ENCODE assay signal across 15 cellular contexts in genomic region chr12:117028254-117028653, GRCh38.
"Had no signal": no experiment of that assay in that cellular context is flagged by ENCODE, and none has a peak within 500 bp of the region (broad histone marks: within the 10 kb centered on the region; RNA-seq: fewer than 3 reads in every experiment).

No MANE protein-coding gene starts in this region.

- H3K27ac ChIP-seq: brain microvascular endothelial cell, epithelial cell of prostate, pancreas, SJSA1, transverse colon had no signal

- H3K27me3 ChIP-seq: pancreas had no signal

- H3K9me3 Mint-ChIP-seq: activated naive CD4-positive, alpha-beta T cell treated with anti-CD3 and anti-CD28 coated beads, Interleukin-2, amount 50 U/mL, for 24 hours; activated T-helper 2 cell treated with anti-CD3 and anti-CD28 coated beads, Interferon-gamma antibody, Interleukin-2, Interleukin-4, amounts not matched to agents 10 μg/mL and 5 μg/mL and 100 μg/mL, durations not matched to agents 14 hours and 24 hours and 36 hours; central memory CD8-positive, alpha-beta T cell; immature natural killer cell; stimulated activated memory B cell treated with anti-CD40 and anti-IgM and Interleukin-4, amounts not matched to agents 10 μg/mL and 1 μg/mL and 100 μg/mL, for 72 hours; T-helper 2 cell treated with Interferon-gamma antibody and Interleukin-4, amounts not matched to agents 5 μg/mL and 100 μg/mL, for 36 hours had no signal

- H3K4me3 Mint-ChIP-seq: activated naive CD4-positive, alpha-beta T cell treated with anti-CD3 and anti-CD28 coated beads, Interleukin-2, amount 50 U/mL, for 24 hours; central memory CD8-positive, alpha-beta T cell; immature natural killer cell; stimulated activated memory B cell treated with anti-CD40 and anti-IgM and Interleukin-4, amounts not matched to agents 10 μg/mL and 1 μg/mL and 100 μg/mL, for 72 hours; T-helper 2 cell treated with Interferon-gamma antibody and Interleukin-4, amounts not matched to agents 5 μg/mL and 100 μg/mL, for 36 hours had no signal

- H3K27me3 Mint-ChIP-seq: activated naive CD4-positive, alpha-beta T cell treated with anti-CD3 and anti-CD28 coated beads, Interleukin-2, amount 50 U/mL, for 24 hours; central memory CD8-positive, alpha-beta T cell had no signal

- H3K4me3 ChIP-seq: pancreas, SJSA1, transverse colon had no signal

- H3K27ac Mint-ChIP-seq: activated naive CD4-positive, alpha-beta T cell treated with anti-CD3 and anti-CD28 coated beads, Interleukin-2, amount 50 U/mL, for 24 hours; activated T-helper 2 cell treated with anti-CD3 and anti-CD28 coated beads, Interferon-gamma antibody, Interleukin-2, Interleukin-4, amounts not matched to agents 10 μg/mL and 5 μg/mL and 100 μg/mL, durations not matched to agents 14 hours and 24 hours and 36 hours; stimulated activated memory B cell treated with anti-CD40 and anti-IgM and Interleukin-4, amounts not matched to agents 10 μg/mL and 1 μg/mL and 100 μg/mL, for 72 hours; T-helper 2 cell treated with Interferon-gamma antibody and Interleukin-4, amounts not matched to agents 5 μg/mL and 100 μg/mL, for 36 hours had no signal

- H3K4me1 ChIP-seq: SJSA1 had no signal

- H3K4me1 Mint-ChIP-seq: activated naive CD4-positive, alpha-beta T cell treated with anti-CD3 and anti-CD28 coated beads, Interleukin-2, amount 50 U/mL, for 24 hours had no signal

- DNase-seq: activated CD4-positive, alpha-beta T cell treated with anti-CD3 and anti-CD28 coated beads, Interleukin-2, amount 50 U/mL, for 4 hours; brain microvascular endothelial cell; effector memory CD4-positive, alpha-beta T cell; heart left ventricle; immature natural killer cell; transverse colon had no signal

- H3K9me3 ChIP-seq: heart left ventricle, pancreas, SJSA1, transverse colon had no signal

- FAIRE-seq: frontal cortex, pancreas had no signal
